13 cellular contexts compared by ENCODE assay signal in the genomic region with DNA sequence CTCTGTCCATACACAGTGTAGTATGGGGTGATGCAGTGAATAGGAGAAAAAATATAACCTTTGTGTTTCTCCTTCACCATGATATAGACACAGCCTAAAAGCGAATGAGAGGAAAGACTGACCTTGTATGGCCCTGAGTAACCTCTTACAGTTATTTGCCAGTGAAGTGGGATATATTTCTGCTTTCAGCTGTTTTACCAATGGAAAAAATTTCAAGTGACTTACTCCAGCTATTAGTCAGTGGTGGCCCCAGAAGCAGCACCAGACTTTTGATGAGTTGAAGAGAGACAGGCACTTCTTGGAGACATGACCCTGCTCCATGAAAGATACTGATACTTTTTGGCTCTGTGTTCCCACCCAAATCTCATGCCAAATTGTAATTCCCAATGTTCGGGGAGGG.
A peak's percentile ranks its signal among the peaks of the same experiment; 100 is the strongest.
DNase-seq lines count a peak whose midpoint lies in the region; ATAC-seq and TF ChIP-seq lines count a peak whose summit lies in the region.
"Had no signal": no experiment of that assay in that cellular context is flagged by ENCODE, and none has a peak within 500 bp of the region (broad histone marks: within the 10 kb centered on the region; RNA-seq: fewer than 3 reads in every experiment).

No MANE protein-coding gene starts in this region.

- H3K4me3 ChIP-seq in Caco-2 (ENCODE audit: low read depth, low read length), result no peak overlapping the region

- H3K36me3 Mint-ChIP-seq in activated naive CD4-positive, alpha-beta T cell treated with anti-CD3 and anti-CD28 coated beads, Interleukin-2, amount 50 U/mL, for 72 hours, result peaks cover 0 to 5% of the 10 kb centered on the region in 2 donors
- H3K36me3 Mint-ChIP-seq in activated naive CD4-positive, alpha-beta T cell treated with anti-CD3 and anti-CD28 coated beads, Interleukin-2, amount 10 ng/mL, durations not matched to agents 7 days and 5 days, result no peaks in the 10 kb centered on the region
- no peaks in the 10 kb centered on the region for H3K36me3 Mint-ChIP-seq in activated T-helper 17 cell treated with anti-CD3 and anti-CD28 coated beads, Interleukin-2, amount 50 U/mL, for 72 hours (ENCODE audit: low read depth)
- no peaks in the 10 kb centered on the region for H3K36me3 Mint-ChIP-seq in stimulated activated memory B cell treated with anti-CD40 and anti-IgM and Interleukin-4, amounts not matched to agents 10 μg/mL and 1 μg/mL and 100 μg/mL, for 72 hours
- H3K36me3 Mint-ChIP-seq in Caco-2 (ENCODE audit: insufficient read depth, unreplicated experiment), result no peaks in the 10 kb centered on the region
- H3K36me3 Mint-ChIP-seq: CD8-positive, alpha-beta T cell had no signal

- H3K27me3 ChIP-seq in Caco-2 (replicated peaks; ENCODE audit: control insufficient read depth, insufficient read depth, low read length), result no peaks in the 10 kb centered on the region; the same call in 1 of the 2 replicates

- peak; percentile 16 to 68 for ATAC-seq in activated naive CD4-positive, alpha-beta T cell treated with anti-CD3 and anti-CD28 coated beads, Interleukin-2, amount 50 U/mL, for 72 hours
- ATAC-seq in activated T-helper 17 cell treated with anti-CD3 and anti-CD28 coated beads, Interleukin-2, amount 50 U/mL, for 72 hours (replicated peaks), result peak; percentile 21
- ATAC-seq in stimulated activated memory B cell treated with anti-CD40 and anti-IgM and Interleukin-4, amounts not matched to agents 10 μg/mL and 1 μg/mL and 100 μg/mL, for 72 hours, result peak; percentile 72
- no peak for ATAC-seq in HG02885 (IDR thresholded peaks at IDR 0.05; ENCODE audit: poor library complexity, unreplicated experiment)
- ATAC-seq: CD8-positive, alpha-beta T cell had no signal

- H3K4me3 Mint-ChIP-seq in activated naive CD4-positive, alpha-beta T cell treated with anti-CD3 and anti-CD28 coated beads, Interleukin-2, amount 10 ng/mL, durations not matched to agents 7 days and 5 days, result no peak overlapping the region
- H3K4me3 Mint-ChIP-seq in activated T-helper 17 cell treated with anti-CD3 and anti-CD28 coated beads, Interleukin-2, amount 50 U/mL, for 72 hours, result no peak overlapping the region
- H3K4me3 Mint-ChIP-seq in stimulated activated memory B cell treated with anti-CD40 and anti-IgM and Interleukin-4, amounts not matched to agents 10 μg/mL and 1 μg/mL and 100 μg/mL, for 72 hours, result no peak overlapping the region
- no peak overlapping the region for H3K4me3 Mint-ChIP-seq in Caco-2 (ENCODE audit: unreplicated experiment)
- H3K4me3 Mint-ChIP-seq: B cell; CD8-positive, alpha-beta T cell; HFFc6 had no signal

- CTCF ChIA-PET in activated naive CD4-positive, alpha-beta T cell treated with anti-CD3 and anti-CD28 coated beads, Interleukin-2, amount 10 ng/mL, durations not matched to agents 7 days and 5 days (lab: Charles Lee), result no interaction called here
- CTCF ChIA-PET in Caco-2 (lab: Charles Lee), result no interaction called here

- no peaks in the 10 kb centered on the region for H3K9me3 ChIP-seq in Caco-2

- intact Hi-C loops in Caco-2 (cut with micrococcal nuclease; ENCODE audit: unreplicated experiment), result no loop called here

- no peaks in the 10 kb centered on the region for H3K4me1 Mint-ChIP-seq in activated naive CD4-positive, alpha-beta T cell treated with anti-CD3 and anti-CD28 coated beads, Interleukin-2, amount 10 ng/mL, durations not matched to agents 7 days and 5 days
- H3K4me1 Mint-ChIP-seq in activated T-helper 17 cell treated with anti-CD3 and anti-CD28 coated beads, Interleukin-2, amount 50 U/mL, for 72 hours, result no peaks in the 10 kb centered on the region
- H3K4me1 Mint-ChIP-seq in stimulated activated memory B cell treated with anti-CD40 and anti-IgM and Interleukin-4, amounts not matched to agents 10 μg/mL and 1 μg/mL and 100 μg/mL, for 72 hours, result peaks cover 11% of the 10 kb centered on the region
- no peaks in the 10 kb centered on the region for H3K4me1 Mint-ChIP-seq in Caco-2 (ENCODE audit: low read depth, unreplicated experiment)
- H3K4me1 Mint-ChIP-seq: B cell had no signal

- no peak for DNase-seq in activated naive CD4-positive, alpha-beta T cell treated with anti-CD3 and anti-CD28 coated beads, Interleukin-2, amount 50 U/mL, for 72 hours (ENCODE audit: low spot score in 2 of 2)
- DNase-seq in activated naive CD4-positive, alpha-beta T cell treated with anti-CD3 and anti-CD28 coated beads, Interleukin-2, amount 10 ng/mL, durations not matched to agents 7 days and 5 days, result no peak
- DNase-seq in Caco-2 (no peak), NCI-H774 (lab: John Stamatoyannopoulos, UW) (no peak)
- DNase-seq: CD8-positive, alpha-beta T cell; COR-L47; DND-41; HCEC 1CT; HFFc6 had no signal

- no TSS peak for BruUV-seq in Caco-2 (replicated peaks; lab: Mats Ljungman, UMichigan)

- no peaks in the 10 kb centered on the region for H3K4me1 ChIP-seq in Caco-2

- H3K27ac Mint-ChIP-seq in activated naive CD4-positive, alpha-beta T cell treated with anti-CD3 and anti-CD28 coated beads, Interleukin-2, amount 50 U/mL, for 72 hours, result no peak overlapping the region
- no peak overlapping the region for H3K27ac Mint-ChIP-seq in activated naive CD4-positive, alpha-beta T cell treated with anti-CD3 and anti-CD28 coated beads, Interleukin-2, amount 10 ng/mL, durations not matched to agents 7 days and 5 days
- no peak overlapping the region for H3K27ac Mint-ChIP-seq in activated T-helper 17 cell treated with anti-CD3 and anti-CD28 coated beads, Interleukin-2, amount 50 U/mL, for 72 hours
- peak overlapping the region; percentile 11 for H3K27ac Mint-ChIP-seq in stimulated activated memory B cell treated with anti-CD40 and anti-IgM and Interleukin-4, amounts not matched to agents 10 μg/mL and 1 μg/mL and 100 μg/mL, for 72 hours
- no peak overlapping the region for H3K27ac Mint-ChIP-seq in Caco-2 (ENCODE audit: unreplicated experiment)
- H3K27ac Mint-ChIP-seq: B cell; CD8-positive, alpha-beta T cell; HFFc6 had no signal

- no peak for TF ChIP-seq CTCF in Caco-2 (IDR thresholded peaks at IDR 0.05; ENCODE audit: insufficient read depth in 1 of 2, low read depth in 1 of 2, low read length in 1 of 2, severe bottlenecking in 1 of 2, unreplicated experiment in 1 of 2)

- peaks cover 20% of the 10 kb centered on the region for H3K27me3 Mint-ChIP-seq in activated naive CD4-positive, alpha-beta T cell treated with anti-CD3 and anti-CD28 coated beads, Interleukin-2, amount 10 ng/mL, durations not matched to agents 7 days and 5 days
- peaks cover 15% of the 10 kb centered on the region for H3K27me3 Mint-ChIP-seq in activated T-helper 17 cell treated with anti-CD3 and anti-CD28 coated beads, Interleukin-2, amount 50 U/mL, for 72 hours
- peaks cover 19% of the 10 kb centered on the region for H3K27me3 Mint-ChIP-seq in stimulated activated memory B cell treated with anti-CD40 and anti-IgM and Interleukin-4, amounts not matched to agents 10 μg/mL and 1 μg/mL and 100 μg/mL, for 72 hours
- peaks cover 10% of the 10 kb centered on the region for H3K27me3 Mint-ChIP-seq in Caco-2 (ENCODE audit: insufficient read depth, unreplicated experiment)

- H3K36me3 ChIP-seq in Caco-2 (ENCODE audit: control insufficient read depth, insufficient read depth, low read length), result no peaks in the 10 kb centered on the region

- POLR2A ChIA-PET in Caco-2 (lab: Charles Lee), result no interaction called here

- peaks cover 0 to 3% of the 10 kb centered on the region in 2 donors for H3K9me3 Mint-ChIP-seq in activated naive CD4-positive, alpha-beta T cell treated with anti-CD3 and anti-CD28 coated beads, Interleukin-2, amount 50 U/mL, for 72 hours
- H3K9me3 Mint-ChIP-seq in activated naive CD4-positive, alpha-beta T cell treated with anti-CD3 and anti-CD28 coated beads, Interleukin-2, amount 10 ng/mL, durations not matched to agents 7 days and 5 days, result no peaks in the 10 kb centered on the region
- H3K9me3 Mint-ChIP-seq in activated T-helper 17 cell treated with anti-CD3 and anti-CD28 coated beads, Interleukin-2, amount 50 U/mL, for 72 hours, result no peaks in the 10 kb centered on the region
- no peaks in the 10 kb centered on the region for H3K9me3 Mint-ChIP-seq in stimulated activated memory B cell treated with anti-CD40 and anti-IgM and Interleukin-4, amounts not matched to agents 10 μg/mL and 1 μg/mL and 100 μg/mL, for 72 hours
- no peaks in the 10 kb centered on the region for H3K9me3 Mint-ChIP-seq in Caco-2 (ENCODE audit: unreplicated experiment)
- H3K9me3 Mint-ChIP-seq: CD8-positive, alpha-beta T cell; HFFc6 had no signal
